Comparison of ENCODE assay signal across 25 cellular contexts in the genomic region with DNA sequence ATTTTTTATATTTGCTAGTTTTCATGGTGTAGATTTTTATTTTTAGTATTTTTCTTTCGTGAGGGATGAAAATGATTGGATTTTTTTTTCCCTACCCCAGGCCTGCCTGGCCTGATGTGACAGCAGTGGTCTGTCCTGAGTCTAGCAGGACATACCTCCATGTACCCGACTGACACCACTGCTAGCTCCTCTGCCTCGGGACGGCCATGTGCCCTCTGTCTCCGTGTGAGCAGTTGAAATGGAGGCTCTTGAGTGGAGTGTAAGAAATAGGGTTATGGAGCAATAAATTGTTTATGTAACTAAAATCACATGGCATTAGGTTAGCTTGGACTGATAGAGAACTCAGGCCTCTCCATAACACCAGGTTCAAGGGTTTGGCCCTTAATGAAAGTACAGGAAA.
"Had no signal": no experiment of that assay in that cellular context is flagged by ENCODE, and none has a peak within 500 bp of the region (broad histone marks: within the 10 kb centered on the region; RNA-seq: fewer than 3 reads in every experiment).

No MANE protein-coding gene starts in this region.

- H3K27me3 Mint-ChIP-seq: stimulated activated memory B cell treated with anti-CD40 and anti-IgM and Interleukin-4, amounts not matched to agents 10 μg/mL and 1 μg/mL and 100 μg/mL, for 72 hours; stimulated activated naive CD8-positive, alpha-beta T cell treated with anti-CD3 and anti-CD28 coated beads, Interleukin-15, amount 100 ng/mL, for 72 hours; stimulated activated naive CD8-positive, alpha-beta T cell treated with anti-CD3 and anti-CD28 coated beads, Interleukin-15, Interleukin-2, amounts not matched to agents 100 ng/mL and 50 ng/mL, for 24 hours had no signal

- H3K9me3 ChIP-seq: stomach, suprapubic skin, testis, thoracic aorta, thyroid gland, tibial artery, tibial nerve, transverse colon, upper lobe of left lung, upper lobe of right lung, uterus, vagina had no signal

- H3K4me3 Mint-ChIP-seq: stimulated activated effector memory CD8-positive, alpha-beta T cell treated with anti-CD3 and anti-CD28 coated beads, Interleukin-12 subunit alpha, Interleukin-12 subunit beta, amount 100 ng/mL, for 72 hours; stimulated activated memory B cell treated with anti-CD40 and anti-IgM and Interleukin-4, amounts not matched to agents 10 μg/mL and 1 μg/mL and 100 μg/mL, for 72 hours; stimulated activated naive B cell treated with anti-CD40 and anti-IgM and Interleukin-4, amounts not matched to agents 10 μg/mL and 1 μg/mL and 100 μg/mL, for 72 hours; stimulated activated naive CD8-positive, alpha-beta T cell treated with anti-CD3 and anti-CD28 coated beads, Interleukin-15, amount 100 ng/mL, for 72 hours; stimulated activated naive CD8-positive, alpha-beta T cell treated with anti-CD3 and anti-CD28 coated beads, Interleukin-15, Interleukin-2, amounts not matched to agents 100 ng/mL and 50 ng/mL, for 24 hours; type B pancreatic cell had no signal

- H3K27me3 ChIP-seq: stomach, suprapubic skin, testis, thyroid gland, tibial artery, tibial nerve, transverse colon, upper lobe of left lung, upper lobe of right lung, uterus, vagina had no signal

- H3K27ac Mint-ChIP-seq: stimulated activated effector memory CD8-positive, alpha-beta T cell treated with anti-CD3 and anti-CD28 coated beads, Interleukin-12 subunit alpha, Interleukin-12 subunit beta, amount 100 ng/mL, for 72 hours; stimulated activated memory B cell treated with anti-CD40 and anti-IgM and Interleukin-4, amounts not matched to agents 10 μg/mL and 1 μg/mL and 100 μg/mL, for 72 hours; stimulated activated naive B cell treated with anti-CD40 and anti-IgM and Interleukin-4, amounts not matched to agents 10 μg/mL and 1 μg/mL and 100 μg/mL, for 72 hours; stimulated activated naive CD8-positive, alpha-beta T cell treated with anti-CD3 and anti-CD28 coated beads, Interleukin-15, amount 100 ng/mL, for 72 hours; stimulated activated naive CD8-positive, alpha-beta T cell treated with anti-CD3 and anti-CD28 coated beads, Interleukin-15, Interleukin-2, amounts not matched to agents 100 ng/mL and 50 ng/mL, for 24 hours; type B pancreatic cell had no signal

- DNase-seq: stimulated activated CD4-positive, alpha-beta T cell treated with anti-CD3 and anti-CD28 coated beads, Interleukin-4, amount 100 ng/mL, for 1 hour; stimulated activated CD4-positive, alpha-beta T cell treated with anti-CD3 and anti-CD28 coated beads, Interleukin-4, amount 100 ng/mL, for 24 hours; stimulated activated CD4-positive, alpha-beta T cell treated with anti-CD3 and anti-CD28 coated beads, Interleukin-4, amount 100 ng/mL, for 4 hours; stimulated activated CD8-positive, alpha-beta memory T cell treated with anti-CD3 and anti-CD28 coated beads, Interleukin-4, amount 100 ng/mL, for 48 hours; stimulated activated naive B cell treated with anti-CD40 and anti-IgM and Interleukin-4, amounts not matched to agents 10 μg/mL and 1 μg/mL and 100 μg/mL, for 72 hours; stimulated activated naive CD4-positive, alpha-beta T cell; stimulated activated naive CD4-positive, alpha-beta T cell treated with Interleukin-2 at 50 U/mL for 16 hours; stimulated activated naive CD8-positive, alpha-beta T cell treated with anti-CD3 and anti-CD28 coated beads, Interleukin-15, amount 100 ng/mL, for 72 hours; stimulated activated naive CD8-positive, alpha-beta T cell treated with anti-CD3 and anti-CD28 coated beads, Interleukin-15, Interleukin-2, amounts not matched to agents 100 U/mL and 50 U/mL, for 24 hours; stomach; tibial artery; upper lobe of right lung; uterus had no signal

- H3K4me1 Mint-ChIP-seq: stimulated activated effector memory CD8-positive, alpha-beta T cell treated with anti-CD3 and anti-CD28 coated beads, Interleukin-12 subunit alpha, Interleukin-12 subunit beta, amount 100 ng/mL, for 72 hours; stimulated activated memory B cell treated with anti-CD40 and anti-IgM and Interleukin-4, amounts not matched to agents 10 μg/mL and 1 μg/mL and 100 μg/mL, for 72 hours; stimulated activated naive B cell treated with anti-CD40 and anti-IgM and Interleukin-4, amounts not matched to agents 10 μg/mL and 1 μg/mL and 100 μg/mL, for 72 hours; stimulated activated naive CD8-positive, alpha-beta T cell treated with anti-CD3 and anti-CD28 coated beads, Interleukin-15, amount 100 ng/mL, for 72 hours had no signal

- H3K27ac ChIP-seq: stomach, suprapubic skin, testis, thoracic aorta, thyroid gland, tibial artery, tibial nerve, transverse colon, upper lobe of left lung, upper lobe of right lung, uterus, vagina had no signal

- ATAC-seq: stimulated activated effector memory CD8-positive, alpha-beta T cell treated with anti-CD3 and anti-CD28 coated beads, Interleukin-12 subunit alpha, Interleukin-12 subunit beta, amount 100 ng/mL, for 72 hours; stimulated activated memory B cell treated with anti-CD40 and anti-IgM and Interleukin-4, amounts not matched to agents 10 μg/mL and 1 μg/mL and 100 μg/mL, for 72 hours; stimulated activated naive CD8-positive, alpha-beta T cell treated with anti-CD3 and anti-CD28 coated beads, Interleukin-15, amount 100 ng/mL, for 72 hours; stimulated activated naive CD8-positive, alpha-beta T cell treated with anti-CD3 and anti-CD28 coated beads, Interleukin-15, Interleukin-2, amounts not matched to agents 100 U/mL and 50 U/mL, for 24 hours had no signal

- H3K4me3 ChIP-seq: stomach, suprapubic skin, testis, thoracic aorta, thyroid gland, tibial artery, tibial nerve, transverse colon, upper lobe of left lung, upper lobe of right lung, uterus, vagina had no signal

- H3K9me3 Mint-ChIP-seq: stimulated activated effector memory CD8-positive, alpha-beta T cell treated with anti-CD3 and anti-CD28 coated beads, Interleukin-12 subunit alpha, Interleukin-12 subunit beta, amount 100 ng/mL, for 72 hours; stimulated activated naive B cell treated with anti-CD40 and anti-IgM and Interleukin-4, amounts not matched to agents 10 μg/mL and 1 μg/mL and 100 μg/mL, for 72 hours; stimulated activated naive CD8-positive, alpha-beta T cell treated with anti-CD3 and anti-CD28 coated beads, Interleukin-15, amount 100 ng/mL, for 72 hours; stimulated activated naive CD8-positive, alpha-beta T cell treated with anti-CD3 and anti-CD28 coated beads, Interleukin-15, Interleukin-2, amounts not matched to agents 100 ng/mL and 50 ng/mL, for 24 hours; type B pancreatic cell had no signal

- H3K36me3 ChIP-seq: stomach, suprapubic skin, thyroid gland, tibial nerve, transverse colon, upper lobe of left lung, upper lobe of right lung, uterus, vagina had no signal

- H3K36me3 Mint-ChIP-seq: stimulated activated effector memory CD8-positive, alpha-beta T cell treated with anti-CD3 and anti-CD28 coated beads, Interleukin-12 subunit alpha, Interleukin-12 subunit beta, amount 100 ng/mL, for 72 hours; stimulated activated memory B cell treated with anti-CD40 and anti-IgM and Interleukin-4, amounts not matched to agents 10 μg/mL and 1 μg/mL and 100 μg/mL, for 72 hours; stimulated activated naive B cell treated with anti-CD40 and anti-IgM and Interleukin-4, amounts not matched to agents 10 μg/mL and 1 μg/mL and 100 μg/mL, for 72 hours; type B pancreatic cell had no signal

- H3K4me1 ChIP-seq: stomach, suprapubic skin, testis, thyroid gland, tibial artery, transverse colon, upper lobe of left lung, upper lobe of right lung, uterus, vagina had no signal
